Comparison of ENCODE assay signal across 1 cellular context in genomic region chr6:38876470-38876869, GRCh38.
TF ChIP-seq lines count a peak whose summit lies in the region.

No MANE protein-coding gene starts in this region.

TF ChIP-seq in H1, 55 proteins besides CTCF, POLR2A, EP300 and RAD21 (continued from another document):
- TF ChIP-seq MAX (IDR thresholded peaks at IDR 0.05), result no peak
- TF ChIP-seq CTBP2 (IDR thresholded peaks at IDR 0.05; ENCODE audit: borderline replicate concordance, insufficient read depth, insufficient read length, low read length), result no peak
- no peak for TF ChIP-seq CEBPB (IDR thresholded peaks at IDR 0.05; ENCODE audit: low read depth, low read length)
- no peak for TF ChIP-seq NANOG (IDR thresholded peaks at IDR 0.05; ENCODE audit: insufficient read depth, low read depth, low read length, poor library complexity, severe bottlenecking)
